13 cellular contexts compared by ENCODE assay signal in genomic region chr17:5501725-5502124, GRCh38. TPM values are rescaled to one million over a fixed set of nuclear protein-coding genes. Genes with fewer than 3 reads are reported as not detected.
DNase-seq lines count a peak whose midpoint lies in the region; FAIRE-seq and TF ChIP-seq lines count a peak whose summit lies in the region.
"Had no signal": no experiment of that assay in that cellular context is flagged by ENCODE, and none has a peak within 500 bp of the region (broad histone marks: within the 10 kb centered on the region; RNA-seq: fewer than 3 reads in every experiment).

No MANE protein-coding gene starts in this region.

- H3K36me3 Mint-ChIP-seq in Calu3 (ENCODE audit: insufficient read depth, unreplicated experiment) (peaks cover 11% of the 10 kb centered on the region), nephron progenitor cell (ENCODE audit: low read depth) (peaks cover 14% of the 10 kb centered on the region)

- no peak overlapping the region for H3K27ac ChIP-seq in BLaER1
- H3K27ac ChIP-seq: HL-60 had no signal

- peak; percentile 83 for FAIRE-seq in bronchial epithelial cell (lab: Jason Lieb, UNC)

- BruUV-seq in Calu3 (replicated peaks; lab: Mats Ljungman, UMichigan) = no TSS peak

- H3K4me3 ChIP-seq in BLaER1 (no peak overlapping the region), bronchial epithelial cell (ENCODE audit: low read depth, low read length) (no peak overlapping the region)

- peaks cover 6% of the 10 kb centered on the region for H3K9me3 Mint-ChIP-seq in Calu3 (ENCODE audit: low read depth, unreplicated experiment)
- H3K9me3 Mint-ChIP-seq in nephron progenitor cell = peaks cover 9% of the 10 kb centered on the region

- H3K36me3 ChIP-seq in BLaER1 (no peaks in the 10 kb centered on the region), bronchial epithelial cell (ENCODE audit: control insufficient read depth, insufficient read depth, low read length) (peaks cover 8% of the 10 kb centered on the region)
- H3K36me3 ChIP-seq: HAP-1, right atrium auricular region, stomach had no signal

- DNase-seq in Calu3 (no peak), bronchial epithelial cell (ENCODE audit: low read depth) (no peak), nephron progenitor cell (no peak), G401 (ENCODE audit: low spot score) (no peak), DMS53 (lab: John Stamatoyannopoulos, UW) (no peak), GM10248 (ENCODE audit: extremely low spot score) (no peak), occipital lobe (lab: John Stamatoyannopoulos, UW) (no peak)
- DNase-seq: RPMI8226 had no signal

- H3K4me2 ChIP-seq in BLaER1 = peak overlapping the region; percentile 99; the same call in 1 of the 2 replicates

- CTCF ChIA-PET in Calu3 (lab: Charles Lee) = no interaction called here
- CTCF ChIA-PET in GM10248 (lab: Yijun Ruan, JAX) = no interaction called here

- TF ChIP-seq CTCF in Calu3 (IDR thresholded peaks at IDR 0.05; ENCODE audit: unreplicated experiment) (no peak), bronchial epithelial cell (IDR thresholded peaks at IDR 0.05; ENCODE audit: insufficient read depth, low read length, severe bottlenecking) (no peak), nephron progenitor cell (IDR thresholded peaks at IDR 0.05) (no peak), GM10248 (IDR thresholded peaks at IDR 0.05; ENCODE audit: control extremely low read depth, extremely low read depth, low read depth, missing control alignments) (no peak)

- POLR2A ChIA-PET in GM10248 (lab: Yijun Ruan, JAX) = no interaction called here

- in situ Hi-C loops in G401 (cut with HindIII; ENCODE audit: low sequenced_read_pairs) = no loop called here

- H3K27me3 Mint-ChIP-seq in Calu3 (ENCODE audit: unreplicated experiment) = peaks cover 69% of the 10 kb centered on the region
- H3K27me3 Mint-ChIP-seq in nephron progenitor cell (ENCODE audit: low read depth, poor library complexity) = peaks cover 56% of the 10 kb centered on the region

- H3K4me1 Mint-ChIP-seq in Calu3 (ENCODE audit: low read depth, unreplicated experiment) = no peaks in the 10 kb centered on the region
- peaks cover 35% of the 10 kb centered on the region for H3K4me1 Mint-ChIP-seq in nephron progenitor cell

- H3K4me3 Mint-ChIP-seq in Calu3 (ENCODE audit: low read depth, unreplicated experiment) (peak overlapping the region; percentile 69), nephron progenitor cell (peak overlapping the region; percentile 73)

- H3K9me3 ChIP-seq in BLaER1 = no peaks in the 10 kb centered on the region
- H3K9me3 ChIP-seq: HAP-1, right atrium auricular region, stomach had no signal

- peaks cover 21% of the 10 kb centered on the region for H3K27me3 ChIP-seq in BLaER1
- no peaks in the 10 kb centered on the region for H3K27me3 ChIP-seq in bronchial epithelial cell (ENCODE audit: control insufficient read depth, insufficient read depth, low read length)
- H3K27me3 ChIP-seq: right atrium auricular region had no signal

- 0 out of 2 replicates have a peak, but pooled peaks cover 8% of the 10 kb centered on the region for H4K20me1 ChIP-seq in BLaER1

- peaks cover 25% of the 10 kb centered on the region for H3K4me1 ChIP-seq in BLaER1
- H3K4me1 ChIP-seq: HAP-1 had no signal

- intact Hi-C loops in Calu3 (cut with micrococcal nuclease; ENCODE audit: unreplicated experiment) = no loop called here

- H3K27ac Mint-ChIP-seq in Calu3 (ENCODE audit: unreplicated experiment) (no peak overlapping the region), nephron progenitor cell (no peak overlapping the region)

- no peak overlapping the region for H3K9ac ChIP-seq in BLaER1

RNA-seq across cellular contexts. Expression of gene MIS12, which starts 15.4 kb away (rescaled TPM):
- 13.6 and 15.9 TPM in 2 replicates for total RNA-seq in Calu3 (2022)
- 33.4 and 40.3 TPM in 2 replicates for total RNA-seq in bronchial epithelial cell
- 13.4 and 18.4 TPM in 2 replicates for total RNA-seq in G401 (2014; rRNA removed; shearing (Covaris generic))
- 18.2 TPM for total RNA-seq in occipital lobe

RNA-seq across cellular contexts. Expression of gene DERL2, which starts 15.7 kb away (rescaled TPM):
- total RNA-seq in Calu3 (2022) = 52.4 and 56.7 TPM in 2 replicates
- total RNA-seq in bronchial epithelial cell = 19.8 and 35.0 TPM in 2 replicates
- total RNA-seq in G401 (2014; rRNA removed; shearing (Covaris generic)) = 21.5 and 22.7 TPM in 2 replicates
- total RNA-seq in occipital lobe = 56.3 TPM

RNA-seq across cellular contexts. Expression of gene DHX33, which starts 32.9 kb away (rescaled TPM):
- total RNA-seq in Calu3 (2022) (17.5 and 19.0 TPM in 2 replicates), bronchial epithelial cell (9.1 and 11.1 TPM in 2 replicates), occipital lobe (14.5 TPM)
- 13.4 and 24.7 TPM in 2 replicates for total RNA-seq in G401 (2014; rRNA removed; shearing (Covaris generic))
